In genomic region chr7:36766451-36766850, GRCh38 we compare ENCODE assay signal across 22 cellular contexts. TPM values are rescaled to one million over a fixed set of nuclear protein-coding genes. Genes with fewer than 3 reads are reported as not detected.
"Had no signal": no experiment of that assay in that cellular context is flagged by ENCODE, and none has a peak within 500 bp of the region (broad histone marks: within the 10 kb centered on the region; RNA-seq: fewer than 3 reads in every experiment).

No MANE protein-coding gene starts in this region.

- H3K4me3 ChIP-seq: SJSA1, SK-N-MC had no signal

- H3K9me3 ChIP-seq: SJSA1 had no signal

- H3K4me1 ChIP-seq: SJSA1 had no signal

- ATAC-seq: HepG2 had no signal

- H3K36me3 ChIP-seq: SJSA1 had no signal

- DNase-seq: IMR-90, Karpas-422, KG1, MM.1S, NCI-H1092 treated with DMSO at 0.1 percent for 48 hours, NCI-H1436, NCI-H187, NCI-H2029, NCI-H2081 treated with DMSO at 0.1 percent for 48 hours, NCI-H2171, NCI-H226, NCI-H446, NCI-H510A, NCI-H524 treated with DMSO at 0.1 percent for 48 hours, NCI-H69, NCI-H774, Right ventricle myocardium superior, RPMI8226, SIG-M5 had no signal

- H3K27ac ChIP-seq: SJSA1, SK-N-MC had no signal

- H3K27me3 ChIP-seq: SJSA1 had no signal

RNA-seq across cellular contexts. Expression of gene AOAH, which starts 42.2 kb away (rescaled TPM):
- total RNA-seq: HepG2, IMR-90 had no signal
- polyA plus RNA-seq: HepG2, IMR-90 had no signal
